Comparison of ENCODE assay signal across 20 cellular contexts in the genomic region with DNA sequence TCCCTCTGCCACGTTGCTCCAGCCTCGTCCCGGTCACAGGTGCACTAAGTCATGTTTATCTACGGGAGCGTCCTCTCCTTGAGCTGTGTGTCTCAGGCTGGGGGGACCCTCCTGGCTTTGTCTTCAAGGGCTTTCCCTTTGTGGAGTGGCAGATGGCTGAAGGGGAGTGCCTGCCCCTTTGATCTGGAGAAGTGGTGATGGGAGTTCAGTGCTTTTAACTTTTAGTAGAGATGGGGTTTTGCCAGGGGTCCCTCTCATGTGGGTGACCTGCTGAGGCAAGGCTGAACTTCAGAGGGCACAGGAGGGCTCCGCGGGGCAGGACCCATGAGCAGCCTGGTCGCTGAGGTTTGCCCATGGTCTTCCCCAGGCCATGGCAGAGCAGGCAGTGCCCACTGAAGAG.
"Had no signal": no experiment of that assay in that cellular context is flagged by ENCODE, and none has a peak within 500 bp of the region (broad histone marks: within the 10 kb centered on the region; RNA-seq: fewer than 3 reads in every experiment).

No MANE protein-coding gene starts in this region.

- DNase-seq: colonic mucosa; dermis blood vessel endothelial cell; erythroblast; foreskin keratinocyte; kidney; left cardiac atrium; mesendoderm; naive B cell; ovary; sigmoid colon; stimulated activated CD4-positive, alpha-beta T cell treated with anti-CD3 and anti-CD28 coated beads, Interleukin-2, amount 100 ng/mL, for 24 hours; stimulated activated CD4-positive, alpha-beta T cell treated with anti-CD3 and anti-CD28 coated beads, Interleukin-4, amount 100 ng/mL, for 4 hours; stimulated activated naive CD4-positive, alpha-beta T cell; stomach; substantia nigra; trophoblast cell had no signal

- H3K4me1 Mint-ChIP-seq: naive B cell, nephron had no signal

- H3K4me2 ChIP-seq: hepatocyte had no signal

- H3K36me3 ChIP-seq: colonic mucosa, ovary, right atrium auricular region, sigmoid colon had no signal

- ATAC-seq: foreskin keratinocyte, left cardiac atrium had no signal

- H3K27me3 ChIP-seq: colonic mucosa, hepatocyte, ovary, right atrium auricular region, sigmoid colon, stomach had no signal

- H3K4me3 ChIP-seq: colonic mucosa, hepatocyte, ovary, right atrium auricular region, sigmoid colon, skin epidermis, stomach had no signal

- H2AFZ ChIP-seq: hepatocyte had no signal

- H3K9me3 Mint-ChIP-seq: naive B cell, nephron had no signal

- H3K27ac Mint-ChIP-seq: nephron had no signal

- H3K27ac ChIP-seq: colonic mucosa, foreskin keratinocyte, hepatocyte, ovary, right atrium auricular region, sigmoid colon, skin epidermis, stomach had no signal

- H3K4me1 ChIP-seq: colonic mucosa, foreskin keratinocyte, right atrium auricular region, sigmoid colon, stomach had no signal

- H3K4me3 Mint-ChIP-seq: naive B cell, nephron had no signal

- H3K27me3 Mint-ChIP-seq: naive B cell had no signal

- H3K79me2 ChIP-seq: hepatocyte had no signal

- H3K9me3 ChIP-seq: colonic mucosa, ovary, right atrium auricular region, sigmoid colon, stomach had no signal
